In genomic region chr3:141402476-141403171, GRCh38 we compare ENCODE assay signal across 1 cellular context.
TF ChIP-seq lines count a peak whose summit lies in the region.

No MANE protein-coding gene starts in this region.

TF ChIP-seq in GM12878, 131 proteins besides CTCF, POLR2A, EP300 and RAD21 (continued from another document):
- TF ChIP-seq E4F1 (IDR thresholded peaks at IDR 0.05; ENCODE audit: borderline replicate concordance, partially characterized antibody) (no peak), TBL1XR1 (IDR thresholded peaks at IDR 0.05; ENCODE audit: low read depth, low read length) (no peak), POU2F2 (IDR thresholded peaks at IDR 0.05; ENCODE audit: borderline replicate concordance, low read depth, low read length) (no peak), DPF2 (IDR thresholded peaks at IDR 0.05) (no peak), CBX5 (IDR thresholded peaks at IDR 0.05; ENCODE audit: low read depth) (no peak), YY1 (IDR thresholded peaks at IDR 0.05; ENCODE audit: low read depth, low read length) (no peak), ELK1 (IDR thresholded peaks at IDR 0.05; ENCODE audit: low read depth, low read length) (no peak), ZNF274 (IDR thresholded peaks at IDR 0.05; ENCODE audit: insufficient read depth, insufficient read length) (no peak), SREBF1 (IDR thresholded peaks at IDR 0.05; ENCODE audit: low read length) (no peak), SUPT20H (IDR thresholded peaks at IDR 0.05; ENCODE audit: borderline replicate concordance, control insufficient read depth, low read depth, low read length) (no peak), NR2F1 (conservative IDR thresholded peaks at IDR 0.05) (no peak), KDM1A (IDR thresholded peaks at IDR 0.05; ENCODE audit: borderline replicate concordance) (no peak), BACH1 (IDR thresholded peaks at IDR 0.05; ENCODE audit: borderline replicate concordance) (0 out of 2 replicates have a peak, but pooled peaks have one; percentile 6), CEBPB (IDR thresholded peaks at IDR 0.05; ENCODE audit: borderline replicate concordance in 1 of 2, low read depth in 2 of 2, low read length in 2 of 2) (no peak)
- TF ChIP-seq, protein P1, sequence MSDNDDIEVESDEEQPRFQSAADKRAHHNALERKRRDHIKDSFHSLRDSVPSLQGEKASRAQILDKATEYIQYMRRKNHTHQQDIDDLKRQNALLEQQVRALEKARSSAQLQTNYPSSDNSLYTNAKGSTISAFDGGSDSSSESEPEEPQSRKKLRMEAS (IDR thresholded peaks at IDR 0.05; ENCODE audit: low read depth, low read length): no peak
- TF ChIP-seq, protein P2, sequence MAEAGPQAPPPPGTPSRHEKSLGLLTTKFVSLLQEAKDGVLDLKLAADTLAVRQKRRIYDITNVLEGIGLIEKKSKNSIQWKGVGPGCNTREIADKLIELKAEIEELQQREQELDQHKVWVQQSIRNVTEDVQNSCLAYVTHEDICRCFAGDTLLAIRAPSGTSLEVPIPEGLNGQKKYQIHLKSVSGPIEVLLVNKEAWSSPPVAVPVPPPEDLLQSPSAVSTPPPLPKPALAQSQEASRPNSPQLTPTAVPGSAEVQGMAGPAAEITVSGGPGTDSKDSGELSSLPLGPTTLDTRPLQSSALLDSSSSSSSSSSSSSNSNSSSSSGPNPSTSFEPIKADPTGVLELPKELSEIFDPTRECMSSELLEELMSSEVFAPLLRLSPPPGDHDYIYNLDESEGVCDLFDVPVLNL (IDR thresholded peaks at IDR 0.05; ENCODE audit: low read depth, low read length): no peak
TF ChIP-seq in GM12878: peak in this region for 13.
